In the genomic region with DNA sequence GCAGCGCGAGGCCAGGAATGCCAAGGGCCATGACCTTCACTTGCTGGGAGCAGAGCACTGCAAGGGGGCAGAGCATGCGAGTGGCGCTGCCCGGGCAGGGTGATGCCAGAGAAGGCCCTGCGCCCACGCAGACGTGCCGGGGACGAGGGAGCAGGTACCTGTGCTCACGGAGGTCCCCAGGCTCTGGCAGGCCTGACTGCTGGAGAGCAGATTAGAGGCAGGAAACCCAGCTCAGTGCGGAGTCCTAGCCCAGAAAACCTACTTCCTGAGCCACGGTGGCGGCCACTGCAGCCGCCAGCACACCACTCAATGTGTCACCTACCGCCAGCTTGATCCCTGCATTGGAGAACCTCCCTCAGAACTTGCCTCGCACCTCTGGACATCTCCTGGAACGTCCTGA, we compare ENCODE assay signal across 28 cellular contexts.
A peak's percentile ranks its signal among the peaks of the same experiment; 100 is the strongest.
DNase-seq lines count a peak whose midpoint lies in the region; ATAC-seq and TF ChIP-seq lines count a peak whose summit lies in the region.
"Had no signal": no experiment of that assay in that cellular context is flagged by ENCODE, and none has a peak within 500 bp of the region (broad histone marks: within the 10 kb centered on the region; RNA-seq: fewer than 3 reads in every experiment).

No MANE protein-coding gene starts in this region.

- H3K36me3 Mint-ChIP-seq in activated CD8-positive, alpha-beta T cell treated with anti-CD3 and anti-CD28 coated beads for 36 hours (ENCODE audit: low read depth): peaks cover 3% of the 10 kb centered on the region
- H3K36me3 Mint-ChIP-seq in activated naive CD8-positive, alpha-beta T cell treated with anti-CD3 and anti-CD28 coated beads, Interleukin-2, amount 50 U/mL, for 24 hours (ENCODE audit: low read depth): peaks cover 12% of the 10 kb centered on the region

- H3K9me3 ChIP-seq in left ventricle myocardium inferior (replicated peaks): no peaks in the 10 kb centered on the region
- H3K9me3 ChIP-seq: BLaER1 treated with 17β-estradiol and CSF1 and Interleukin-3, amounts not matched to agents 10 nM and 100 nM; esophagus squamous epithelium; gastrocnemius medialis; left lung; spleen; thyroid gland had no signal

- H3K4me1 ChIP-seq in left ventricle myocardium inferior: peaks cover 11% of the 10 kb centered on the region
- H3K4me1 ChIP-seq: esophagus squamous epithelium, left lung, thyroid gland had no signal

- H3K27me3 ChIP-seq in left ventricle myocardium inferior (ENCODE audit: low read depth): no peaks in the 10 kb centered on the region
- H3K27me3 ChIP-seq: BLaER1 treated with 17β-estradiol and CSF1 and Interleukin-3, amounts not matched to agents 10 nM and 100 nM; cardiac muscle cell; esophagus squamous epithelium; gastrocnemius medialis; left lung; spleen; thyroid gland had no signal

- H3K4me3 ChIP-seq in left ventricle myocardium inferior: no peak overlapping the region
- H3K4me3 ChIP-seq: BLaER1 treated with 17β-estradiol and CSF1 and Interleukin-3, amounts not matched to agents 10 nM and 100 nM; cardiac muscle cell; esophagus squamous epithelium; gastrocnemius medialis; left lung; SK-N-MC; spleen; thyroid gland had no signal

- no peak overlapping the region for H3K4me3 Mint-ChIP-seq in activated CD8-positive, alpha-beta T cell treated with anti-CD3 and anti-CD28 coated beads for 36 hours
- H3K4me3 Mint-ChIP-seq in activated naive CD8-positive, alpha-beta T cell treated with anti-CD3 and anti-CD28 coated beads, Interleukin-2, amount 50 U/mL, for 24 hours: no peak overlapping the region
- H3K4me3 Mint-ChIP-seq: dendritic cell treated with granulocyte-macrophage colony-stimulating factor and Interleukin-4, amounts not matched to agents 40 ng/mL and 50 ng/mL, for 4 days had no signal

- intact Hi-C loops in activated CD8-positive, alpha-beta T cell treated with anti-CD3 and anti-CD28 coated beads for 36 hours (cut with micrococcal nuclease): no loop called here
- intact Hi-C loops in left ventricle myocardium inferior (cut with micrococcal nuclease): no loop called here

- POLR2A ChIA-PET in activated CD8-positive, alpha-beta T cell treated with anti-CD3 and anti-CD28 coated beads for 36 hours (lab: Charles Lee): interaction anchor here (1.7 kb wide), 1 partner anchor 10 kb away, joined by 6 read pairs; no protein-coding TSS in a partner anchor

- no peaks in the 10 kb centered on the region for H3K27me3 Mint-ChIP-seq in activated CD8-positive, alpha-beta T cell treated with anti-CD3 and anti-CD28 coated beads for 36 hours
- H3K27me3 Mint-ChIP-seq in activated naive CD8-positive, alpha-beta T cell treated with anti-CD3 and anti-CD28 coated beads, Interleukin-2, amount 50 U/mL, for 24 hours: no peaks in the 10 kb centered on the region
- H3K27me3 Mint-ChIP-seq: dendritic cell treated with granulocyte-macrophage colony-stimulating factor and Interleukin-4, amounts not matched to agents 40 ng/mL and 50 ng/mL, for 4 days had no signal

- peaks cover 3% of the 10 kb centered on the region for H3K36me3 ChIP-seq in left ventricle myocardium inferior
- H3K36me3 ChIP-seq: cardiac muscle cell, gastrocnemius medialis, thyroid gland had no signal

- CTCF ChIA-PET in activated CD8-positive, alpha-beta T cell treated with anti-CD3 and anti-CD28 coated beads for 36 hours (lab: Charles Lee): interaction anchor here (0.9 to 1.6 kb wide), 2 partner anchors 14 to 36 kb away, joined by 3 to 4 read pairs; no protein-coding TSS in a partner anchor

- H3K27ac ChIP-seq in left ventricle myocardium inferior (replicated peaks): no peak overlapping the region
- H3K27ac ChIP-seq: BLaER1 treated with 17β-estradiol and CSF1 and Interleukin-3, amounts not matched to agents 10 nM and 100 nM; cardiac muscle cell; esophagus squamous epithelium; gastrocnemius medialis; left lung; RWPE1; SK-N-MC; spleen; thyroid gland; WERI-Rb-1 had no signal

- DNase-seq in activated gamma-delta T cell treated with Interleukin-2 at 50 U/mL for 16 hours: peak; percentile 23
- DNase-seq in activated gamma-delta T cell (lab: John Stamatoyannopoulos, UW): no peak
- DNase-seq in activated CD8-positive, alpha-beta T cell treated with anti-CD3 and anti-CD28 coated beads for 36 hours: peak; percentile 58
- no peak for DNase-seq in activated naive CD8-positive, alpha-beta T cell treated with anti-CD3 and anti-CD28 coated beads, Interleukin-2, amount 50 U/mL, for 24 hours
- no peak for DNase-seq in stimulated activated naive CD8-positive, alpha-beta T cell treated with anti-CD3 and anti-CD28 coated beads, Interleukin-15, Interleukin-2, amounts not matched to agents 100 U/mL and 50 U/mL, for 24 hours
- no peak for DNase-seq in left ventricle myocardium inferior
- no peak for DNase-seq in AG08395 (ENCODE audit: low spot score)
- DNase-seq: activated effector memory CD4-positive, alpha-beta T cell treated with Interleukin-2 at 50 U/mL for 16 hours; anterior cingulate cortex; esophagus squamous epithelium; gastrocnemius medialis; hippocampal formation; left lung; midbrain; MM.1S; NCI-H1417; NCI-H774; right cardiac atrium; spleen; stimulated activated naive CD4-positive, alpha-beta T cell treated with Interleukin-2 at 50 U/mL for 16 hours; thyroid gland; WERI-Rb-1 had no signal

- H3K27ac Mint-ChIP-seq in activated CD8-positive, alpha-beta T cell treated with anti-CD3 and anti-CD28 coated beads for 36 hours: peak overlapping the region; percentile 41
- no peak overlapping the region for H3K27ac Mint-ChIP-seq in activated naive CD8-positive, alpha-beta T cell treated with anti-CD3 and anti-CD28 coated beads, Interleukin-2, amount 50 U/mL, for 24 hours
- H3K27ac Mint-ChIP-seq: dendritic cell treated with granulocyte-macrophage colony-stimulating factor and Interleukin-4, amounts not matched to agents 40 ng/mL and 50 ng/mL, for 4 days had no signal

- H3K9me3 Mint-ChIP-seq in activated CD8-positive, alpha-beta T cell treated with anti-CD3 and anti-CD28 coated beads for 36 hours: no peaks in the 10 kb centered on the region
- H3K9me3 Mint-ChIP-seq in activated naive CD8-positive, alpha-beta T cell treated with anti-CD3 and anti-CD28 coated beads, Interleukin-2, amount 50 U/mL, for 24 hours: no peaks in the 10 kb centered on the region
- H3K9me3 Mint-ChIP-seq: dendritic cell treated with granulocyte-macrophage colony-stimulating factor and Interleukin-4, amounts not matched to agents 40 ng/mL and 50 ng/mL, for 4 days had no signal

- peaks cover 37% of the 10 kb centered on the region for H3K4me1 Mint-ChIP-seq in activated CD8-positive, alpha-beta T cell treated with anti-CD3 and anti-CD28 coated beads for 36 hours (ENCODE audit: low read depth)
- H3K4me1 Mint-ChIP-seq in activated naive CD8-positive, alpha-beta T cell treated with anti-CD3 and anti-CD28 coated beads, Interleukin-2, amount 50 U/mL, for 24 hours: peaks cover 30% of the 10 kb centered on the region

- no peak for TF ChIP-seq CTCF in activated CD8-positive, alpha-beta T cell treated with anti-CD3 and anti-CD28 coated beads for 36 hours (IDR thresholded peaks at IDR 0.05)
- no peak for TF ChIP-seq CTCF in left ventricle myocardium inferior (IDR thresholded peaks at IDR 0.05; ENCODE audit: borderline replicate concordance)

- peak; percentile 73 for ATAC-seq in activated CD8-positive, alpha-beta T cell treated with anti-CD3 and anti-CD28 coated beads for 36 hours
- peak; percentile 37 for ATAC-seq in activated naive CD8-positive, alpha-beta T cell treated with anti-CD3 and anti-CD28 coated beads, Interleukin-2, amount 50 U/mL, for 24 hours
- peak; percentile 21 for ATAC-seq in stimulated activated naive CD8-positive, alpha-beta T cell treated with anti-CD3 and anti-CD28 coated beads, Interleukin-15, Interleukin-2, amounts not matched to agents 100 U/mL and 50 U/mL, for 24 hours
- ATAC-seq in GM19324 (IDR thresholded peaks at IDR 0.05; ENCODE audit: low FRiP score, unreplicated experiment): no peak
- ATAC-seq: gastrocnemius medialis, left lung, right cardiac atrium had no signal

Comparison
In these comparisons a context has a peak if more than half of its experiments do, and no peak if none do; other contexts are left out.
1. DNase-seq: peak in activated gamma-delta T cell treated with Interleukin-2 at 50 U/mL for 16 hours (single experiment) and activated CD8-positive, alpha-beta T cell treated with anti-CD3 and anti-CD28 coated beads for 36 hours (single experiment); none in activated gamma-delta T cell (single experiment), activated naive CD8-positive, alpha-beta T cell treated with anti-CD3 and anti-CD28 coated beads, Interleukin-2, amount 50 U/mL, for 24 hours (single experiment), stimulated activated naive CD8-positive, alpha-beta T cell treated with anti-CD3 and anti-CD28 coated beads, Interleukin-15, Interleukin-2, amounts not matched to agents 100 U/mL and 50 U/mL, for 24 hours (single experiment), left ventricle myocardium inferior (single experiment) and AG08395 (single experiment).